2 cellular contexts compared by ENCODE assay signal in genomic region chr1:53500184-53501064, GRCh38.
TF ChIP-seq lines count a peak whose summit lies in the region.

No MANE protein-coding gene starts in this region.

TF ChIP-seq in GM23338, 12 proteins besides CTCF, POLR2A, EP300 and RAD21:
- TF ChIP-seq ZNF331 (CRISPR knock-in tag; IDR thresholded peaks at IDR 0.05; ENCODE audit: low read depth) (no peak), ETS1 (IDR thresholded peaks at IDR 0.05) (no peak), EZH2 (IDR thresholded peaks at IDR 0.05; ENCODE audit: low read depth, unreplicated experiment) (no peak), REST (IDR thresholded peaks at IDR 0.05; ENCODE audit: unreplicated experiment) (no peak), CREB1 (CRISPR knock-in tag; IDR thresholded peaks at IDR 0.05; ENCODE audit: low read depth) (no peak)
- TF ChIP-seq, protein P1, sequence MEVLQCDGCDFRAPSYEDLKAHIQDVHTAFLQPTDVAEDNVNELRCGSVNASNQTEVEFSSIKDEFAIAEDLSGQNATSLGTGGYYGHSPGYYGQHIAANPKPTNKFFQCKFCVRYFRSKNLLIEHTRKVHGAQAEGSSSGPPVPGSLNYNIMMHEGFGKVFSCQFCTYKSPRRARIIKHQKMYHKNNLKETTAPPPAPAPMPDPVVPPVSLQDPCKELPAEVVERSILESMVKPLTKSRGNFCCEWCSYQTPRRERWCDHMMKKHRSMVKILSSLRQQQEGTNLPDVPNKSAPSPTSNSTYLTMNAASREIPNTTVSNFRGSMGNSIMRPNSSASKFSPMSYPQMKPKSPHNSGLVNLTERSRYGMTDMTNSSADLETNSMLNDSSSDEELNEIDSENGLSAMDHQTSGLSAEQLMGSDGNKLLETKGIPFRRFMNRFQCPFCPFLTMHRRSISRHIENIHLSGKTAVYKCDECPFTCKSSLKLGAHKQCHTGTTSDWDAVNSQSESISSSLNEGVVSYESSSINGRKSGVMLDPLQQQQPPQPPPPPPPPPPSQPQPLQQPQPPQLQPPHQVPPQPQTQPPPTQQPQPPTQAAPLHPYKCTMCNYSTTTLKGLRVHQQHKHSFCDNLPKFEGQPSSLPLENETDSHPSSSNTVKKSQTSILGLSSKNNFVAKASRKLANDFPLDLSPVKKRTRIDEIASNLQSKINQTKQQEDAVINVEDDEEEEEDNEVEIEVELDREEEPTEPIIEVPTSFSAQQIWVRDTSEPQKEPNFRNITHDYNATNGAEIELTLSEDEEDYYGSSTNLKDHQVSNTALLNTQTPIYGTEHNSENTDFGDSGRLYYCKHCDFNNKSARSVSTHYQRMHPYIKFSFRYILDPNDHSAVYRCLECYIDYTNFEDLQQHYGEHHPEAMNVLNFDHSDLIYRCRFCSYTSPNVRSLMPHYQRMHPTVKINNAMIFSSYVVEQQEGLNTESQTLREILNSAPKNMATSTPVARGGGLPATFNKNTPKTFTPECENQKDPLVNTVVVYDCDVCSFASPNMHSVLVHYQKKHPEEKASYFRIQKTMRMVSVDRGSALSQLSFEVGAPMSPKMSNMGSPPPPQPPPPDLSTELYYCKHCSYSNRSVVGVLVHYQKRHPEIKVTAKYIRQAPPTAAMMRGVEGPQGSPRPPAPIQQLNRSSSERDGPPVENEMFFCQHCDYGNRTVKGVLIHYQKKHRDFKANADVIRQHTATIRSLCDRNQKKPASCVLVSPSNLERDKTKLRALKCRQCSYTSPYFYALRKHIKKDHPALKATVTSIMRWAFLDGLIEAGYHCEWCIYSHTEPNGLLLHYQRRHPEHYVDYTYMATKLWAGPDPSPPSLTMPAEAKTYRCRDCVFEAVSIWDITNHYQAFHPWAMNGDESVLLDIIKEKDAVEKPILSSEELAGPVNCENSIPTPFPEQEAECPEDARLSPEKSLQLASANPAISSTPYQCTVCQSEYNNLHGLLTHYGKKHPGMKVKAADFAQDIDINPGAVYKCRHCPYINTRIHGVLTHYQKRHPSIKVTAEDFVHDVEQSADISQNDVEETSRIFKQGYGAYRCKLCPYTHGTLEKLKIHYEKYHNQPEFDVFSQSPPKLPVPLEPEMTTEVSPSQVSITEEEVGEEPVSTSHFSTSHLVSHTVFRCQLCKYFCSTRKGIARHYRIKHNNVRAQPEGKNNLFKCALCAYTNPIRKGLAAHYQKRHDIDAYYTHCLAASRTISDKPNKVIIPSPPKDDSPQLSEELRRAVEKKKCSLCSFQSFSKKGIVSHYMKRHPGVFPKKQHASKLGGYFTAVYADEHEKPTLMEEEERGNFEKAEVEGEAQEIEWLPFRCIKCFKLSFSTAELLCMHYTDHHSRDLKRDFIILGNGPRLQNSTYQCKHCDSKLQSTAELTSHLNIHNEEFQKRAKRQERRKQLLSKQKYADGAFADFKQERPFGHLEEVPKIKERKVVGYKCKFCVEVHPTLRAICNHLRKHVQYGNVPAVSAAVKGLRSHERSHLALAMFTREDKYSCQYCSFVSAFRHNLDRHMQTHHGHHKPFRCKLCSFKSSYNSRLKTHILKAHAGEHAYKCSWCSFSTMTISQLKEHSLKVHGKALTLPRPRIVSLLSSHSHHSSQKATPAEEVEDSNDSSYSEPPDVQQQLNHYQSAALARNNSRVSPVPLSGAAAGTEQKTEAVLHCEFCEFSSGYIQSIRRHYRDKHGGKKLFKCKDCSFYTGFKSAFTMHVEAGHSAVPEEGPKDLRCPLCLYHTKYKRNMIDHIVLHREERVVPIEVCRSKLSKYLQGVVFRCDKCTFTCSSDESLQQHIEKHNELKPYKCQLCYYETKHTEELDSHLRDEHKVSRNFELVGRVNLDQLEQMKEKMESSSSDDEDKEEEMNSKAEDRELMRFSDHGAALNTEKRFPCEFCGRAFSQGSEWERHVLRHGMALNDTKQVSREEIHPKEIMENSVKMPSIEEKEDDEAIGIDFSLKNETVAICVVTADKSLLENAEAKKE (CRISPR knock-in tag; IDR thresholded peaks at IDR 0.05), result no peak

TF ChIP-seq in H1, 55 proteins besides CTCF, POLR2A, EP300 and RAD21:
- TF ChIP-seq CREB1 (IDR thresholded peaks at IDR 0.05) (no peak), PHF8 (conservative IDR thresholded peaks at IDR 0.05; ENCODE audit: low read depth, low read length) (no peak), RBBP5 (IDR thresholded peaks at IDR 0.05; ENCODE audit: borderline replicate concordance, low read depth, low read length) (no peak), SIX5 (IDR thresholded peaks at IDR 0.05; ENCODE audit: low read depth, low read length) (no peak), ATF2 (IDR thresholded peaks at IDR 0.05; ENCODE audit: low read length) (no peak), POU5F1 (IDR thresholded peaks at IDR 0.05; ENCODE audit: low read depth, low read length) (no peak), TAF7 (optimal IDR thresholded peaks at IDR 0.05; ENCODE audit: borderline replicate concordance, low read depth, low read length) (no peak), FOSL1 (IDR thresholded peaks at IDR 0.05; ENCODE audit: insufficient read depth, low read depth, low read length) (no peak), CBX8 (IDR thresholded peaks at IDR 0.05; ENCODE audit: borderline replicate concordance, low read depth, low read length) (no peak), CHD2 (IDR thresholded peaks at IDR 0.05; ENCODE audit: low read length) (no peak), ZNF274 (IDR thresholded peaks at IDR 0.05; ENCODE audit: borderline replicate concordance, extremely low read depth, low read length) (no peak), SRF (IDR thresholded peaks at IDR 0.05; ENCODE audit: low read depth, low read length) (no peak), BRCA1 (IDR thresholded peaks at IDR 0.05; ENCODE audit: low read depth, low read length) (no peak), HDAC2 (IDR thresholded peaks at IDR 0.05; ENCODE audit: borderline replicate concordance in 1 of 2, low read depth in 2 of 2, low read length in 2 of 2) (no peak), SP1 (IDR thresholded peaks at IDR 0.05; ENCODE audit: low read depth, low read length) (no peak), CHD7 (IDR thresholded peaks at IDR 0.05; ENCODE audit: insufficient replicate concordance, low read length) (no peak), CHD1 (IDR thresholded peaks at IDR 0.05; ENCODE audit: low read depth, low read length) (no peak), HDAC6 (IDR thresholded peaks at IDR 0.05; ENCODE audit: low read depth, low read length) (no peak)
- TF ChIP-seq, protein P2, sequence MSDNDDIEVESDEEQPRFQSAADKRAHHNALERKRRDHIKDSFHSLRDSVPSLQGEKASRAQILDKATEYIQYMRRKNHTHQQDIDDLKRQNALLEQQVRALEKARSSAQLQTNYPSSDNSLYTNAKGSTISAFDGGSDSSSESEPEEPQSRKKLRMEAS (IDR thresholded peaks at IDR 0.05), result no peak
